Comparison of ENCODE assay signal across 27 cellular contexts in genomic region chr1:4215391-4215790, GRCh38.
"Had no signal": no experiment of that assay in that cellular context is flagged by ENCODE, and none has a peak within 500 bp of the region (broad histone marks: within the 10 kb centered on the region; RNA-seq: fewer than 3 reads in every experiment).

No MANE protein-coding gene starts in this region.

- H3K9me3 ChIP-seq: left lung, lower lobe of right lung, mucosa of descending colon, neutrophil, ovary, right atrium auricular region, right lobe of liver, uterus had no signal

- ATAC-seq: left colon; left lung; lower lobe of right lung; mucosa of descending colon; naive thymus-derived CD4-positive, alpha-beta T cell; natural killer cell treated with Interleukin-12 subunit alpha and Interleukin-12 subunit beta and Interleukin-15 and Interleukin-18, amount 100 ng/mL, for 72 hours; right lobe of liver; stimulated activated memory B cell treated with anti-CD40 and anti-IgM and Interleukin-4, amounts not matched to agents 10 μg/mL and 1 μg/mL and 100 μg/mL, for 72 hours; stimulated activated naive CD8-positive, alpha-beta T cell treated with anti-CD3 and anti-CD28 coated beads, Interleukin-15, amount 100 ng/mL, for 72 hours had no signal

- DNase-seq: hypothalamus; immature natural killer cell; kidney; left colon; left lung; lower lobe of right lung; mesendoderm; midbrain; mucosa of descending colon; naive thymus-derived CD4-positive, alpha-beta T cell; occipital lobe; ovary; right lobe of liver; stimulated activated CD4-positive, alpha-beta T cell treated with anti-CD3 and anti-CD28 coated beads, Interleukin-1b, Interleukin-23, amount 100 ng/mL, for 48 hours; stimulated activated CD4-positive, alpha-beta T cell treated with anti-CD3 and anti-CD28 coated beads, Interleukin-2, amount 100 ng/mL, for 48 hours; stimulated activated CD4-positive, alpha-beta T cell treated with anti-CD3 and anti-CD28 coated beads, Interleukin-4, amount 100 ng/mL, for 4 hours; stimulated activated CD8-positive, alpha-beta memory T cell treated with anti-CD3 and anti-CD28 coated beads, Interleukin-4, amount 100 ng/mL, for 48 hours; stimulated activated naive CD4-positive, alpha-beta T cell treated with Interleukin-2 at 50 U/mL for 16 hours; stimulated activated naive CD8-positive, alpha-beta T cell treated with anti-CD3 and anti-CD28 coated beads, Interleukin-15, amount 100 ng/mL, for 72 hours; substantia nigra; uterus had no signal

- H3K27me3 ChIP-seq: neutrophil, ovary, right atrium auricular region, right lobe of liver, tibial nerve, uterus had no signal

- H3K4me3 ChIP-seq: left lung, lower lobe of right lung, mucosa of descending colon, ovary, right atrium auricular region, right lobe of liver, smooth muscle cell, tibial nerve, uterus had no signal

- H3K4me2 ChIP-seq: smooth muscle cell had no signal

- H3K27ac ChIP-seq: left lung, lower lobe of right lung, neutrophil, ovary, right atrium auricular region, right lobe of liver, tibial nerve, uterus had no signal

- H3K36me3 ChIP-seq: left lung, lower lobe of right lung, neutrophil, ovary, right atrium auricular region, right lobe of liver, tibial nerve, uterus had no signal

- H3K4me1 ChIP-seq: left lung, lower lobe of right lung, right atrium auricular region, right lobe of liver, tibial nerve, uterus had no signal
